In the genomic region with DNA sequence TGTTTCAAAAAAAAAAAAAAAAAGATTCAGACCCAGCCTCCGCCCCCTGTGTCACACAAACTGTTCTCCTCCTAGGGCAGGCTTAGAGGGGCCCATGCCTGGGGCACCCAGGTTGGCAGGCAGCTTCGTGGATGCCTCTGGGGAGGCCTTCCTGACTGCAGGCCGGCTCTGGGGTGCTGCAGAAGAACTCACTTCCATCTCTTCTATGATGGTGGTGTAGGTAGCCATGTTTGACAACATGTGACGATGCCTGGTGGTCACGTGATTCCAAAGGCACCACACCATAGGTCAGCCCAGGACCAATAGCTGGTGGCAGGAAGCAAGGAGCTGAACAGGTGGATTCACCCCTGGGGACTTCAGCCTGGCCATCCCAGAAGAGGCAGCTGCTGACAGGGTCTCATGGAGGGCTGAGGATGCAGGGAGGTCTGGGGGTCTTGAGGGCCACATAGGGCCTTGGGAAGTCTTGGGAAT, we compare ENCODE assay signal across 8 cellular contexts. TPM values are rescaled to one million over a fixed set of nuclear protein-coding genes. Genes with fewer than 3 reads are reported as not detected.
DNase-seq lines count a peak whose midpoint lies in the region; ATAC-seq lines count a peak whose summit lies in the region.

No MANE protein-coding gene starts in this region.

- no peak overlapping the region for H3K4me3 ChIP-seq in aorta (ENCODE audit: low read length in 2 of 2)

- peaks cover 2% of the 10 kb centered on the region for H3K9me3 ChIP-seq in aorta (ENCODE audit: control insufficient read depth, low read length)

- no peak overlapping the region for H3K27ac ChIP-seq in aorta (ENCODE audit: low read depth in 1 of 2, low read length in 2 of 2)

- H3K4me1 ChIP-seq in aorta (ENCODE audit: control insufficient read depth in 1 of 2, insufficient read depth in 2 of 2, low read length in 2 of 2): no peaks in the 10 kb centered on the region

- intact Hi-C loops in aorta (cut with DNase I): no loop called here

- H3K36me3 ChIP-seq in aorta (ENCODE audit: control insufficient read depth in 1 of 2, insufficient read depth in 2 of 2, low read length in 1 of 2): no peaks in the 10 kb centered on the region

- no peak for ATAC-seq in aorta (ENCODE audit: low FRiP score)
- ATAC-seq in GM19463 (IDR thresholded peaks at IDR 0.05; ENCODE audit: unreplicated experiment): no peak

- peak; percentile 67 for DNase-seq in stimulated activated CD4-positive, alpha-beta T cell treated with anti-CD3 and anti-CD28 coated beads, Interleukin-1b, Interleukin-23, amount 100 ng/mL, for 48 hours
- no peak for DNase-seq in stimulated activated CD4-positive, alpha-beta T cell treated with anti-CD3 and anti-CD28 coated beads, Interleukin-4, amount 100 ng/mL, for 4 hours
- DNase-seq in NCI-H2196 treated with DMSO at 0.1 percent for 48 hours (lab: John Stamatoyannopoulos, UW; ENCODE audit: unreplicated experiment): peak; percentile 64
- peak; percentile 47 for DNase-seq in cerebellar cortex (ENCODE audit: low spot score)
- DNase-seq in aorta: peak; percentile 30 to 44
- DNase-seq in NCI-H187 treated with DMSO at 0.1 percent for 48 hours (lab: John Stamatoyannopoulos, UW): no peak
- no peak for DNase-seq in effector CD8-positive, alpha-beta T cell (lab: John Stamatoyannopoulos, UW)

- WGBS in aorta, 2 donors: 88% methylated on average over 5 of the region's 5 CpGs

- H3K27me3 ChIP-seq in aorta (ENCODE audit: control insufficient read depth in 1 of 2, insufficient read depth in 2 of 2, low read length in 1 of 2): peaks cover 0 to 1% of the 10 kb centered on the region in 2 donors

RNA-seq across cellular contexts. Expression of a gene that starts 24.1 kb away (rescaled TPM):
- total RNA-seq in aorta: 1 to 10 TPM; 2.3 to 3.0 TPM
- polyA plus RNA-seq in aorta: under 1 TPM; 0.15 to 0.38 TPM

RNA-seq across cellular contexts. Expression of a gene that starts 58.7 kb away (rescaled TPM):
- 10 to 100 TPM; 15.6 to 37.1 TPM for total RNA-seq in aorta
- polyA plus RNA-seq in aorta: 1 to 10 TPM; 5.5 to 6.8 TPM

Comparison
In these comparisons a context has a peak if more than half of its experiments do, and no peak if none do; other contexts are left out.
1. DNase-seq: peak in stimulated activated CD4-positive, alpha-beta T cell treated with anti-CD3 and anti-CD28 coated beads, Interleukin-1b, Interleukin-23, amount 100 ng/mL, for 48 hours (single experiment), NCI-H2196 treated with DMSO at 0.1 percent for 48 hours (single experiment), cerebellar cortex (single experiment) and aorta (2 of 2); none in stimulated activated CD4-positive, alpha-beta T cell treated with anti-CD3 and anti-CD28 coated beads, Interleukin-4, amount 100 ng/mL, for 4 hours (0 of 2), NCI-H187 treated with DMSO at 0.1 percent for 48 hours (single experiment) and effector CD8-positive, alpha-beta T cell (single experiment).